17 cellular contexts compared by ENCODE assay signal in the genomic region with DNA sequence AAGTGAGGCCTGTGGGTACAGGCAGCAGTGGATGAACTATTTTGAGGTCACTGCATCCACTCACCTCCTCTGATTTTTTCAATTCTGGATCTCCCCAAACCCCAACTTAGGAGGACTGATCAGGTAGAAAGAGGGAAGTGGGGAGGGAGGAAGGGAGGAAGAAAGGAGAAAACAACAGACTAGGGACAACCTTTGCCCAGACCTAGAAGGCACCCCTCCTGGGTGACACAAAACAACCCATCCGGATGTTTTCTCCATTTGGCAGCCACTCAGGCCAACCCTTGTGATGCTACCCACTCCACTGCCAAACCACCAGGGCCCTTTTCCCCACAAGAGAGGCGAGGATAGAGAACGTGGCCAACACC. TPM values are rescaled to one million over a fixed set of nuclear protein-coding genes. Genes with fewer than 3 reads are reported as not detected.
DNase-seq lines count a peak whose midpoint lies in the region; ATAC-seq, FAIRE-seq and TF ChIP-seq lines count a peak whose summit lies in the region.
"Had no signal": no experiment of that assay in that cellular context is flagged by ENCODE, and none has a peak within 500 bp of the region (broad histone marks: within the 10 kb centered on the region; RNA-seq: fewer than 3 reads in every experiment).

No MANE protein-coding gene starts in this region.

- intact Hi-C loops in activated naive CD4-positive, alpha-beta T cell treated with anti-CD3 and anti-CD28 coated beads for 36 hours (cut with micrococcal nuclease), result loop anchor here (10.0 kb wide), 1 partner anchor 520 kb away; a partner anchor contains a TSS
- intact Hi-C loops in activated T-helper 1 cell treated with anti-CD3 and anti-CD28 coated beads, Interleukin-12 subunit alpha, Interleukin-12 subunit beta, Interleukin-2, Interleukin-4 antibody, amounts not matched to agents 30 ng/mL and 10 ng/mL and 1 ng/mL, durations not matched to agents 14 hours and 24 hours and 36 hours (cut with micrococcal nuclease), result loop anchor here (5.0 kb wide), 2 partner anchors 152 to 462 kb away; a partner anchor contains a TSS
- intact Hi-C loops in HepG2 (cut with micrococcal nuclease; ENCODE audit: unreplicated experiment), result loop anchor here (10.0 kb wide), 1 partner anchor 180 kb away; a partner anchor contains a TSS

- no peak for ATAC-seq in HepG2
- ATAC-seq: gastrocnemius medialis, K562, left cardiac atrium, SK-N-SH treated with all-trans-retinoic acid at 6 μM for 48 hours had no signal

- POLR2A ChIA-PET in HepG2 (lab: Yijun Ruan, JAX), result interaction anchor here (0.5 to 5.3 kb wide), 9 partner anchors 10 to 186 kb away, joined by 3 to 47 read pairs (median 4); a partner anchor contains a TSS

- no peak overlapping the region for H2AFZ ChIP-seq in HepG2 (ENCODE audit: low read length)

- BruUV-seq in HepG2 (replicated peaks; lab: Mats Ljungman, UMichigan), result no TSS peak

- CTCF ChIA-PET in activated naive CD4-positive, alpha-beta T cell treated with anti-CD3 and anti-CD28 coated beads for 36 hours (lab: Charles Lee), result interaction anchor here (1.5 kb wide), 1 partner anchor 51 kb away, joined by 3 read pairs; no protein-coding TSS in a partner anchor
- CTCF ChIA-PET in HepG2 (lab: Yijun Ruan, JAX; ENCODE audit: low intra/inter-chr PET ratio, low total read pairs), result no interaction called here

- H3K27me3 Mint-ChIP-seq in activated naive CD4-positive, alpha-beta T cell treated with anti-CD3 and anti-CD28 coated beads for 36 hours (ENCODE audit: low read depth), result no peaks in the 10 kb centered on the region
- H3K27me3 Mint-ChIP-seq in activated T-helper 1 cell treated with anti-CD3 and anti-CD28 coated beads, Interleukin-12 subunit alpha, Interleukin-12 subunit beta, Interleukin-2, Interleukin-4 antibody, amounts not matched to agents 30 ng/mL and 10 ng/mL and 1 ng/mL, durations not matched to agents 14 hours and 24 hours and 36 hours (ENCODE audit: insufficient read depth), result no peaks in the 10 kb centered on the region

- H3K27me3 ChIP-seq in HepG2 (ENCODE audit: control insufficient read depth in 1 of 2, insufficient read depth in 2 of 2, low read length in 2 of 2), result no peaks in the 10 kb centered on the region; a peak in 1 of 5 replicates
- H3K27me3 ChIP-seq in stomach smooth muscle (ENCODE audit: control insufficient read depth in 1 of 2, insufficient read depth in 2 of 2, low read length in 2 of 2), result no peaks in the 10 kb centered on the region
- H3K27me3 ChIP-seq: gastrocnemius medialis had no signal

- no peak for FAIRE-seq in HepG2 (lab: Jason Lieb, UNC)

- TF ChIP-seq CTCF in HepG2 (CRISPR knock-in tag; IDR thresholded peaks at IDR 0.05), result no peak

- H3K4me3 ChIP-seq in HepG2 (replicated peaks in 1 of 3; ENCODE audit: insufficient read depth in 1 of 3, low read depth in 2 of 3, low read length in 3 of 3) (peak overlapping the region; percentile 24 to 96 (median 72); a peak in 5 of 6 replicates), stomach smooth muscle (ENCODE audit: low read length in 2 of 2) (no peak overlapping the region)
- H3K4me3 ChIP-seq: gastrocnemius medialis, K562 had no signal

- peak overlapping the region; percentile 97 for H3K4me2 ChIP-seq in HepG2 (ENCODE audit: low read depth, low read length)

- H3K36me3 Mint-ChIP-seq in activated naive CD4-positive, alpha-beta T cell treated with anti-CD3 and anti-CD28 coated beads for 36 hours (ENCODE audit: low read depth), result peaks cover 24% of the 10 kb centered on the region
- H3K36me3 Mint-ChIP-seq in activated T-helper 1 cell treated with anti-CD3 and anti-CD28 coated beads, Interleukin-12 subunit alpha, Interleukin-12 subunit beta, Interleukin-2, Interleukin-4 antibody, amounts not matched to agents 30 ng/mL and 10 ng/mL and 1 ng/mL, durations not matched to agents 14 hours and 24 hours and 36 hours (ENCODE audit: low read depth), result peaks cover 30% of the 10 kb centered on the region

- H3K79me2 ChIP-seq in HepG2 (ENCODE audit: insufficient read depth, low read length), result peaks cover 50% of the 10 kb centered on the region

- DNase-seq in activated naive CD4-positive, alpha-beta T cell treated with anti-CD3 and anti-CD28 coated beads for 36 hours, result no peak
- DNase-seq in activated naive CD4-positive, alpha-beta T cell treated with anti-CD3 and anti-CD28 coated beads, Interleukin-2, amount 50 U/mL, for 16 hours, result no peak
- no peak for DNase-seq in activated T-helper 1 cell treated with anti-CD3 and anti-CD28 coated beads, Interleukin-12 subunit alpha, Interleukin-12 subunit beta, Interleukin-2, Interleukin-4 antibody, amounts not matched to agents 30 ng/mL and 10 ng/mL and 1 ng/mL, durations not matched to agents 14 hours and 24 hours and 36 hours (ENCODE audit: low spot score)
- DNase-seq in HepG2 (ENCODE audit: low spot score), result no peak
- DNase-seq in NCI-H1092 treated with DMSO at 0.1 percent for 48 hours (lab: John Stamatoyannopoulos, UW), result no peak
- DNase-seq in NCI-H524 (lab: John Stamatoyannopoulos, UW), result no peak
- no peak for DNase-seq in cerebellar cortex (ENCODE audit: low spot score)
- DNase-seq: activated CD4-positive, alpha-beta T cell treated with anti-CD3 and anti-CD28 coated beads for 1 hour; effector CD8-positive, alpha-beta T cell; gastrocnemius medialis; left cardiac atrium; NCI-H1930; NK-92 treated with Interleukin-12 subunit alpha and Interleukin-12 subunit beta, amount 100 ng/mL, for 24 hours; occipital lobe had no signal

- peak overlapping the region; percentile 94 for H3K27ac Mint-ChIP-seq in activated naive CD4-positive, alpha-beta T cell treated with anti-CD3 and anti-CD28 coated beads for 36 hours
- H3K27ac Mint-ChIP-seq in activated T-helper 1 cell treated with anti-CD3 and anti-CD28 coated beads, Interleukin-12 subunit alpha, Interleukin-12 subunit beta, Interleukin-2, Interleukin-4 antibody, amounts not matched to agents 30 ng/mL and 10 ng/mL and 1 ng/mL, durations not matched to agents 14 hours and 24 hours and 36 hours, result peak overlapping the region; percentile 92

- peak overlapping the region; percentile 98 for H3K4me3 Mint-ChIP-seq in activated naive CD4-positive, alpha-beta T cell treated with anti-CD3 and anti-CD28 coated beads for 36 hours
- H3K4me3 Mint-ChIP-seq in activated T-helper 1 cell treated with anti-CD3 and anti-CD28 coated beads, Interleukin-12 subunit alpha, Interleukin-12 subunit beta, Interleukin-2, Interleukin-4 antibody, amounts not matched to agents 30 ng/mL and 10 ng/mL and 1 ng/mL, durations not matched to agents 14 hours and 24 hours and 36 hours, result peak overlapping the region; percentile 97

- peaks cover 82% of the 10 kb centered on the region for H3K4me1 ChIP-seq in HepG2 (ENCODE audit: insufficient read depth, low read length)
- H3K4me1 ChIP-seq in stomach smooth muscle (ENCODE audit: control insufficient read depth, insufficient read depth, low read length), result peaks cover 43% of the 10 kb centered on the region

- peaks cover 24 to 26% of the 10 kb centered on the region in 2 experiments for H3K36me3 ChIP-seq in HepG2 (replicated peaks in 1 of 2; ENCODE audit: control insufficient read depth in 1 of 2, insufficient read depth in 2 of 2, low read length in 2 of 2)
- peaks cover 19 to 28% of the 10 kb centered on the region in 2 donors for H3K36me3 ChIP-seq in stomach smooth muscle (ENCODE audit: control insufficient read depth in 2 of 2, insufficient read depth in 2 of 2, low read length in 2 of 2)

- TF ChIP-seq EP300 in HepG2 (IDR thresholded peaks at IDR 0.05; ENCODE audit: low read depth in 2 of 2, low read length in 2 of 2) (no peak), HepG2 (CRISPR knock-in tag; IDR thresholded peaks at IDR 0.05; ENCODE audit: borderline replicate concordance) (no peak)

- TF ChIP-seq POLR2A in HepG2 (IDR thresholded peaks at IDR 0.05; ENCODE audit: insufficient read depth in 1 of 2, low read depth in 2 of 2, low read length in 2 of 2), result no peak

- H4K20me1 ChIP-seq in HepG2 (ENCODE audit: insufficient read depth, low read length), result peaks cover 11% of the 10 kb centered on the region; the same call in 1 of the 2 replicates

- H3K9me3 Mint-ChIP-seq in activated naive CD4-positive, alpha-beta T cell treated with anti-CD3 and anti-CD28 coated beads for 36 hours, result no peaks in the 10 kb centered on the region
- no peaks in the 10 kb centered on the region for H3K9me3 Mint-ChIP-seq in activated T-helper 1 cell treated with anti-CD3 and anti-CD28 coated beads, Interleukin-12 subunit alpha, Interleukin-12 subunit beta, Interleukin-2, Interleukin-4 antibody, amounts not matched to agents 30 ng/mL and 10 ng/mL and 1 ng/mL, durations not matched to agents 14 hours and 24 hours and 36 hours

- no peak for TF ChIP-seq RAD21 in HepG2 (CRISPR knock-in tag; IDR thresholded peaks at IDR 0.05)

- H3K9me3 ChIP-seq in HepG2 (ENCODE audit: low read length) (no peaks in the 10 kb centered on the region), stomach smooth muscle (ENCODE audit: control insufficient read depth in 2 of 2, low read length in 2 of 2) (no peaks in the 10 kb centered on the region)
- H3K9me3 ChIP-seq: gastrocnemius medialis had no signal

- H3K27ac ChIP-seq in HepG2 (ENCODE audit: extremely low read length, insufficient read depth, low read length), result peak overlapping the region; percentile 93
- no peak overlapping the region for H3K27ac ChIP-seq in stomach smooth muscle (ENCODE audit: low read length)
- H3K27ac ChIP-seq: gastrocnemius medialis had no signal

- in situ Hi-C loops in HepG2 (cut with HindIII; ENCODE audit: extremely low pct_ligation_motif_present, low pct_unique_long_range_greater_than_20kb), result loop anchor here (5.0 kb wide), 1 partner anchor 48 kb away; no protein-coding TSS in a partner anchor

- H3K9ac ChIP-seq in HepG2 (ENCODE audit: insufficient read depth, low read depth, low read length) (peak overlapping the region; percentile 90), stomach smooth muscle (ENCODE audit: low read length in 2 of 2) (peak overlapping the region; percentile 19 to 21)

- WGBS in HepG2 (ENCODE audit: low lambda C conversion rate), result 45% methylated on average over 3 of the region's 3 CpGs

- H3K4me1 Mint-ChIP-seq in activated naive CD4-positive, alpha-beta T cell treated with anti-CD3 and anti-CD28 coated beads for 36 hours (ENCODE audit: low read depth), result peaks cover 79% of the 10 kb centered on the region
- H3K4me1 Mint-ChIP-seq in activated T-helper 1 cell treated with anti-CD3 and anti-CD28 coated beads, Interleukin-12 subunit alpha, Interleukin-12 subunit beta, Interleukin-2, Interleukin-4 antibody, amounts not matched to agents 30 ng/mL and 10 ng/mL and 1 ng/mL, durations not matched to agents 14 hours and 24 hours and 36 hours (ENCODE audit: low read depth), result peaks cover 82% of the 10 kb centered on the region

RNA-seq across cellular contexts. Expression of a gene that starts 2.7 kb away (rescaled TPM):
- total RNA-seq in activated naive CD4-positive, alpha-beta T cell treated with anti-CD3 and anti-CD28 coated beads for 36 hours, result 10 to 100 TPM; 51.8 to 52.1 TPM
- total RNA-seq in activated T-helper 1 cell treated with anti-CD3 and anti-CD28 coated beads, Interleukin-12 subunit alpha, Interleukin-12 subunit beta, Interleukin-2, Interleukin-4 antibody, amounts not matched to agents 30 ng/mL and 10 ng/mL and 1 ng/mL, durations not matched to agents 14 hours and 24 hours and 36 hours, result 70.8 and 77.4 TPM in 2 replicates
- total RNA-seq in HepG2 (2016; rRNA removed; fragmentation: Illumina TruSeq; extraction: Trizol), result 125 and 181 TPM in 2 replicates
- 52.8 and 58.2 TPM in 2 replicates for total RNA-seq in HepG2 (2016; cell fraction: cytosol; rRNA removed; fragmentation: Illumina TruSeq; extraction: Trizol; ENCODE audit: low read depth)
- total RNA-seq in HepG2 (2016; cell fraction: insoluble cytoplasmic fraction; rRNA removed; fragmentation: Illumina TruSeq; extraction: Trizol), result 110 and 214 TPM in 2 replicates
- total RNA-seq in HepG2 (2016; cell fraction: membrane; rRNA removed; fragmentation: Illumina TruSeq; extraction: Trizol), result 136 and 143 TPM in 2 replicates
- total RNA-seq in HepG2 (2016; cell fraction: nucleus; rRNA removed; fragmentation: Illumina TruSeq; extraction: Trizol), result 112 and 134 TPM in 2 replicates
- 384 and 546 TPM in 2 replicates for polyA plus RNA-seq in HepG2 (2011; rRNA removed)
- polyA plus RNA-seq in HepG2 (2011; cell fraction: cytosol; rRNA removed), result 330 and 331 TPM in 2 replicates
- 319 and 431 TPM in 2 replicates for polyA plus RNA-seq in HepG2 (2011; cell fraction: nucleus; rRNA removed)
- polyA plus RNA-seq in HepG2 (2012), result 176 and 292 TPM in 2 replicates
- polyA plus RNA-seq in HepG2 (2016; cell fraction: cytosol; fragmentation: Illumina TruSeq; extraction: Trizol; ENCODE audit: low read depth), result 35.1 and 42.1 TPM in 2 replicates
- 81.8 and 96.3 TPM in 2 replicates for polyA plus RNA-seq in HepG2 (2016; cell fraction: insoluble cytoplasmic fraction; fragmentation: Illumina TruSeq; extraction: Trizol; ENCODE audit: low read depth)
- polyA plus RNA-seq in HepG2 (2016; cell fraction: membrane; fragmentation: Illumina TruSeq; extraction: Trizol; ENCODE audit: low read depth), result 72.9 and 81.6 TPM in 2 replicates
- 169 and 170 TPM in 2 replicates for polyA plus RNA-seq in HepG2 (2016; cell fraction: nucleus; fragmentation: Illumina TruSeq; extraction: Trizol; ENCODE audit: insufficient read depth, low read depth)
- polyA minus RNA-seq in HepG2 (2011; rRNA and poly(A)+ RNA removed; ENCODE audit: low replicate concordance), result 76.0 and 1,167 TPM in 2 replicates
- 115 and 192 TPM in 2 replicates for polyA minus RNA-seq in HepG2 (2011; cell fraction: cytosol; rRNA and poly(A)+ RNA removed)
- polyA minus RNA-seq in HepG2 (2011; cell fraction: nucleus; rRNA and poly(A)+ RNA removed), result 79.2 and 94.6 TPM in 2 replicates

RNA-seq across cellular contexts. Expression of a gene that starts 2.9 kb away (rescaled TPM):
- not detected for total RNA-seq in activated naive CD4-positive, alpha-beta T cell treated with anti-CD3 and anti-CD28 coated beads for 36 hours
- not detected in 2 replicates for total RNA-seq in activated T-helper 1 cell treated with anti-CD3 and anti-CD28 coated beads, Interleukin-12 subunit alpha, Interleukin-12 subunit beta, Interleukin-2, Interleukin-4 antibody, amounts not matched to agents 30 ng/mL and 10 ng/mL and 1 ng/mL, durations not matched to agents 14 hours and 24 hours and 36 hours
- total RNA-seq in HepG2 (2016; rRNA removed; fragmentation: Illumina TruSeq; extraction: Trizol), result not detected in 2 replicates
- not detected in 2 replicates for total RNA-seq in HepG2 (2016; cell fraction: cytosol; rRNA removed; fragmentation: Illumina TruSeq; extraction: Trizol; ENCODE audit: low read depth)
- not detected in 2 replicates for total RNA-seq in HepG2 (2016; cell fraction: insoluble cytoplasmic fraction; rRNA removed; fragmentation: Illumina TruSeq; extraction: Trizol)
- total RNA-seq in HepG2 (2016; cell fraction: membrane; rRNA removed; fragmentation: Illumina TruSeq; extraction: Trizol), result not detected in 2 replicates
- not detected in 2 replicates for total RNA-seq in HepG2 (2016; cell fraction: nucleus; rRNA removed; fragmentation: Illumina TruSeq; extraction: Trizol)
- 0.10 and 0.17 TPM in 2 replicates for polyA plus RNA-seq in HepG2 (2011; rRNA removed)
- polyA plus RNA-seq in HepG2 (2011; cell fraction: cytosol; rRNA removed), result 0.11 TPM in 1 of 2 replicates, not detected in the other
- polyA plus RNA-seq in HepG2 (2011; cell fraction: nucleus; rRNA removed), result not detected in 2 replicates
- polyA plus RNA-seq in HepG2 (2012), result not detected in 2 replicates
- not detected in 2 replicates for polyA plus RNA-seq in HepG2 (2016; cell fraction: cytosol; fragmentation: Illumina TruSeq; extraction: Trizol; ENCODE audit: low read depth)
- not detected in 2 replicates for polyA plus RNA-seq in HepG2 (2016; cell fraction: insoluble cytoplasmic fraction; fragmentation: Illumina TruSeq; extraction: Trizol; ENCODE audit: low read depth)
- polyA plus RNA-seq in HepG2 (2016; cell fraction: membrane; fragmentation: Illumina TruSeq; extraction: Trizol; ENCODE audit: low read depth), result not detected in 2 replicates
- not detected in 2 replicates for polyA plus RNA-seq in HepG2 (2016; cell fraction: nucleus; fragmentation: Illumina TruSeq; extraction: Trizol; ENCODE audit: insufficient read depth, low read depth)
- polyA minus RNA-seq in HepG2 (2011; rRNA and poly(A)+ RNA removed; ENCODE audit: low replicate concordance), result 0.24 TPM in 1 of 2 replicates, not detected in the other
- polyA minus RNA-seq in HepG2 (2011; cell fraction: cytosol; rRNA and poly(A)+ RNA removed), result not detected in 2 replicates
- polyA minus RNA-seq in HepG2 (2011; cell fraction: nucleus; rRNA and poly(A)+ RNA removed), result not detected in 2 replicates
- total RNA-seq: gastrocnemius medialis, K562, left cardiac atrium, occipital lobe had no signal
- polyA plus RNA-seq: K562 had no signal

RNA-seq across cellular contexts. Expression of a gene that starts 6.2 kb away (rescaled TPM):
- 10 to 100 TPM; 22.2 to 25.5 TPM for total RNA-seq in activated naive CD4-positive, alpha-beta T cell treated with anti-CD3 and anti-CD28 coated beads for 36 hours
- 23.8 and 27.4 TPM in 2 replicates for total RNA-seq in activated T-helper 1 cell treated with anti-CD3 and anti-CD28 coated beads, Interleukin-12 subunit alpha, Interleukin-12 subunit beta, Interleukin-2, Interleukin-4 antibody, amounts not matched to agents 30 ng/mL and 10 ng/mL and 1 ng/mL, durations not matched to agents 14 hours and 24 hours and 36 hours
- 0.70 and 3.3 TPM in 2 replicates for total RNA-seq in HepG2 (2016; rRNA removed; fragmentation: Illumina TruSeq; extraction: Trizol)
- 0.44 and 0.51 TPM in 2 replicates for total RNA-seq in HepG2 (2016; cell fraction: cytosol; rRNA removed; fragmentation: Illumina TruSeq; extraction: Trizol; ENCODE audit: low read depth)
- total RNA-seq in HepG2 (2016; cell fraction: insoluble cytoplasmic fraction; rRNA removed; fragmentation: Illumina TruSeq; extraction: Trizol), result 0.76 and 2.9 TPM in 2 replicates
- total RNA-seq in HepG2 (2016; cell fraction: membrane; rRNA removed; fragmentation: Illumina TruSeq; extraction: Trizol), result 0.31 and 0.62 TPM in 2 replicates
- total RNA-seq in HepG2 (2016; cell fraction: nucleus; rRNA removed; fragmentation: Illumina TruSeq; extraction: Trizol), result 8.3 and 9.3 TPM in 2 replicates
- polyA plus RNA-seq in HepG2 (2011; rRNA removed), result 30.4 and 39.4 TPM in 2 replicates
- polyA plus RNA-seq in HepG2 (2011; cell fraction: cytosol; rRNA removed), result 3.7 and 4.3 TPM in 2 replicates
- 140 and 180 TPM in 2 replicates for polyA plus RNA-seq in HepG2 (2011; cell fraction: nucleus; rRNA removed)
- 36.5 and 54.8 TPM in 2 replicates for polyA plus RNA-seq in HepG2 (2012)
- polyA plus RNA-seq in HepG2 (2016; cell fraction: cytosol; fragmentation: Illumina TruSeq; extraction: Trizol; ENCODE audit: low read depth), result 0.33 and 0.52 TPM in 2 replicates
- 0.73 and 1.2 TPM in 2 replicates for polyA plus RNA-seq in HepG2 (2016; cell fraction: insoluble cytoplasmic fraction; fragmentation: Illumina TruSeq; extraction: Trizol; ENCODE audit: low read depth)
- 0.26 and 0.35 TPM in 2 replicates for polyA plus RNA-seq in HepG2 (2016; cell fraction: membrane; fragmentation: Illumina TruSeq; extraction: Trizol; ENCODE audit: low read depth)
- polyA plus RNA-seq in HepG2 (2016; cell fraction: nucleus; fragmentation: Illumina TruSeq; extraction: Trizol; ENCODE audit: insufficient read depth, low read depth), result 21.8 and 24.9 TPM in 2 replicates
- 4.9 and 23.3 TPM in 2 replicates for polyA minus RNA-seq in HepG2 (2011; rRNA and poly(A)+ RNA removed; ENCODE audit: low replicate concordance)
- 1.1 and 1.5 TPM in 2 replicates for polyA minus RNA-seq in HepG2 (2011; cell fraction: cytosol; rRNA and poly(A)+ RNA removed)
- 42.0 and 56.2 TPM in 2 replicates for polyA minus RNA-seq in HepG2 (2011; cell fraction: nucleus; rRNA and poly(A)+ RNA removed)

RNA-seq across cellular contexts. Expression of a gene that starts 38.1 kb away (rescaled TPM):
- under 1 TPM in 1 of 2 experiments, not detected in 1; 0.17 TPM for total RNA-seq in activated naive CD4-positive, alpha-beta T cell treated with anti-CD3 and anti-CD28 coated beads for 36 hours
- 0.42 and 0.73 TPM in 2 replicates for total RNA-seq in activated T-helper 1 cell treated with anti-CD3 and anti-CD28 coated beads, Interleukin-12 subunit alpha, Interleukin-12 subunit beta, Interleukin-2, Interleukin-4 antibody, amounts not matched to agents 30 ng/mL and 10 ng/mL and 1 ng/mL, durations not matched to agents 14 hours and 24 hours and 36 hours
- not detected in 2 replicates for total RNA-seq in HepG2 (2016; rRNA removed; fragmentation: Illumina TruSeq; extraction: Trizol)
- not detected in 2 replicates for total RNA-seq in HepG2 (2016; cell fraction: cytosol; rRNA removed; fragmentation: Illumina TruSeq; extraction: Trizol; ENCODE audit: low read depth)
- total RNA-seq in HepG2 (2016; cell fraction: insoluble cytoplasmic fraction; rRNA removed; fragmentation: Illumina TruSeq; extraction: Trizol), result not detected in 2 replicates
- total RNA-seq in HepG2 (2016; cell fraction: membrane; rRNA removed; fragmentation: Illumina TruSeq; extraction: Trizol), result not detected in 2 replicates
- total RNA-seq in HepG2 (2016; cell fraction: nucleus; rRNA removed; fragmentation: Illumina TruSeq; extraction: Trizol), result not detected in 2 replicates
- 0.07 TPM in 1 of 2 replicates, not detected in the other for polyA plus RNA-seq in HepG2 (2011; rRNA removed)
- 0.08 TPM in 1 of 2 replicates, not detected in the other for polyA plus RNA-seq in HepG2 (2011; cell fraction: cytosol; rRNA removed)
- not detected in 2 replicates for polyA plus RNA-seq in HepG2 (2011; cell fraction: nucleus; rRNA removed)
- not detected in 2 replicates for polyA plus RNA-seq in HepG2 (2012)
- not detected in 2 replicates for polyA plus RNA-seq in HepG2 (2016; cell fraction: cytosol; fragmentation: Illumina TruSeq; extraction: Trizol; ENCODE audit: low read depth)
- not detected in 2 replicates for polyA plus RNA-seq in HepG2 (2016; cell fraction: insoluble cytoplasmic fraction; fragmentation: Illumina TruSeq; extraction: Trizol; ENCODE audit: low read depth)
- polyA plus RNA-seq in HepG2 (2016; cell fraction: membrane; fragmentation: Illumina TruSeq; extraction: Trizol; ENCODE audit: low read depth), result not detected in 2 replicates
- not detected in 2 replicates for polyA plus RNA-seq in HepG2 (2016; cell fraction: nucleus; fragmentation: Illumina TruSeq; extraction: Trizol; ENCODE audit: insufficient read depth, low read depth)
- polyA minus RNA-seq in HepG2 (2011; rRNA and poly(A)+ RNA removed; ENCODE audit: low replicate concordance), result not detected in 2 replicates
- polyA minus RNA-seq in HepG2 (2011; cell fraction: cytosol; rRNA and poly(A)+ RNA removed), result not detected in 2 replicates
- polyA minus RNA-seq in HepG2 (2011; cell fraction: nucleus; rRNA and poly(A)+ RNA removed), result not detected in 2 replicates
- total RNA-seq: occipital lobe had no signal

RNA-seq across cellular contexts. Expression of a gene that starts 55.9 kb away (rescaled TPM):
- total RNA-seq in activated naive CD4-positive, alpha-beta T cell treated with anti-CD3 and anti-CD28 coated beads for 36 hours, result 100 to 1,000 TPM; 122 to 125 TPM
- total RNA-seq in activated T-helper 1 cell treated with anti-CD3 and anti-CD28 coated beads, Interleukin-12 subunit alpha, Interleukin-12 subunit beta, Interleukin-2, Interleukin-4 antibody, amounts not matched to agents 30 ng/mL and 10 ng/mL and 1 ng/mL, durations not matched to agents 14 hours and 24 hours and 36 hours, result 191 and 201 TPM in 2 replicates
- 114 and 146 TPM in 2 replicates for total RNA-seq in HepG2 (2016; rRNA removed; fragmentation: Illumina TruSeq; extraction: Trizol)
- total RNA-seq in HepG2 (2016; cell fraction: cytosol; rRNA removed; fragmentation: Illumina TruSeq; extraction: Trizol; ENCODE audit: low read depth), result 19.9 and 20.3 TPM in 2 replicates
- total RNA-seq in HepG2 (2016; cell fraction: insoluble cytoplasmic fraction; rRNA removed; fragmentation: Illumina TruSeq; extraction: Trizol), result 99.4 and 154 TPM in 2 replicates
- total RNA-seq in HepG2 (2016; cell fraction: membrane; rRNA removed; fragmentation: Illumina TruSeq; extraction: Trizol), result 37.5 and 39.8 TPM in 2 replicates
- total RNA-seq in HepG2 (2016; cell fraction: nucleus; rRNA removed; fragmentation: Illumina TruSeq; extraction: Trizol), result 88.8 and 102 TPM in 2 replicates
- polyA plus RNA-seq in HepG2 (2011; rRNA removed), result 97.4 and 118 TPM in 2 replicates
- polyA plus RNA-seq in HepG2 (2011; cell fraction: cytosol; rRNA removed), result 82.0 and 93.0 TPM in 2 replicates
- polyA plus RNA-seq in HepG2 (2011; cell fraction: nucleus; rRNA removed), result 117 and 120 TPM in 2 replicates
- polyA plus RNA-seq in HepG2 (2012), result 97.2 and 131 TPM in 2 replicates
- polyA plus RNA-seq in HepG2 (2016; cell fraction: cytosol; fragmentation: Illumina TruSeq; extraction: Trizol; ENCODE audit: low read depth), result 14.5 and 14.8 TPM in 2 replicates
- 110 and 126 TPM in 2 replicates for polyA plus RNA-seq in HepG2 (2016; cell fraction: insoluble cytoplasmic fraction; fragmentation: Illumina TruSeq; extraction: Trizol; ENCODE audit: low read depth)
- polyA plus RNA-seq in HepG2 (2016; cell fraction: membrane; fragmentation: Illumina TruSeq; extraction: Trizol; ENCODE audit: low read depth), result 20.5 and 22.5 TPM in 2 replicates
- 160 and 165 TPM in 2 replicates for polyA plus RNA-seq in HepG2 (2016; cell fraction: nucleus; fragmentation: Illumina TruSeq; extraction: Trizol; ENCODE audit: insufficient read depth, low read depth)
- 151 and 161 TPM in 2 replicates for polyA minus RNA-seq in HepG2 (2011; rRNA and poly(A)+ RNA removed; ENCODE audit: low replicate concordance)
- polyA minus RNA-seq in HepG2 (2011; cell fraction: cytosol; rRNA and poly(A)+ RNA removed), result 49.5 and 51.3 TPM in 2 replicates
- 34.4 and 36.3 TPM in 2 replicates for polyA minus RNA-seq in HepG2 (2011; cell fraction: nucleus; rRNA and poly(A)+ RNA removed)

Comparison
In these comparisons a context has a peak if more than half of its experiments do, and no peak if none do; other contexts are left out.
1. H3K4me3 ChIP-seq: peak in HepG2 (3 of 3); none in stomach smooth muscle (0 of 2).